Comparison of ENCODE assay signal across 17 cellular contexts in the genomic region with DNA sequence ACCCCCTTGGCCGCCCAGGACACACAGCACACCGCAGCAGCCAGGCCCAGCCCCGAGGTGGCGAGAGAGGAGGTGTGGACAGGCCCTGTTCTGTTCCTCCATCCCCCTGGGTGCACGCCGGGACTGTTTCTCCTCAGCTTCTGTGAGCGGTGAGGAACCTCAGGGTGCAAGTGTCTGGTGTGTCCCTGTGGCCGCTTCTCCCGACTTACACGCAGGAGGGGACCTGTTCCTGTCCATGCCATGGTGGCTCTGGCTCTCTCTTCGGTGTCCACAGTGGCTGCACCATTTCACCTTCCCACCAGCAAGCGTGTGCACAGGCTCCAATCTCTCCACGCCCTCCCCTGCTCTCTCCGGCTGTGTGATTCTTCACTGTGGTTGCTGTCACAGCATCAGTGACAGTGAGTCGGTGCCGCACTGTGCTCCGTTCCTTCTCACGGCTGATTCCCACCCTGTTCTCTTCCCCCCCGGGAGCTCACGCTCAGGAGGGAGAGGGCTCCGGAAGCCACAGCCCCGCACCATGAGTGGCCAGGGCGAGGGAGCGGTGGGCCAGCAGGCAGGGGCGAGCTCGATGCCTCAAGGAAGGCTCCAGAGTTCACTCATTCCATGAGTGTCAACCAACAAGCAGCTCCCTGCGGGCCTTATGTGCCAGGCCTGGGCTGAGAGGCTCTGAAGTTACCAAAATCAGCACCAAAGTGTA. TPM values are rescaled to one million over a fixed set of nuclear protein-coding genes. Genes with fewer than 3 reads are reported as not detected.
A peak's percentile ranks its signal among the peaks of the same experiment; 100 is the strongest.
DNase-seq lines count a peak whose midpoint lies in the region; ATAC-seq and TF ChIP-seq lines count a peak whose summit lies in the region.
"Had no signal": no experiment of that assay in that cellular context is flagged by ENCODE, and none has a peak within 500 bp of the region (broad histone marks: within the 10 kb centered on the region; RNA-seq: fewer than 3 reads in every experiment).

No MANE protein-coding gene starts in this region.

- H3K27me3 ChIP-seq in breast epithelium (no peaks in the 10 kb centered on the region), gastroesophageal sphincter (no peaks in the 10 kb centered on the region), vagina (no peaks in the 10 kb centered on the region)
- H3K27me3 ChIP-seq: suprapubic skin had no signal

- H3K4me3 Mint-ChIP-seq in MCF 10A (ENCODE audit: unreplicated experiment): no peak overlapping the region
- H3K4me3 Mint-ChIP-seq: activated CD4-positive, alpha-beta T cell treated with anti-CD3 and anti-CD28 coated beads, Interleukin-2, amount 10 ng/mL, durations not matched to agents 24 days and 14 days; memory B cell; T-cell had no signal

- CTCF ChIA-PET in MCF 10A (lab: Yijun Ruan, JAX): interaction anchor here (0.6 to 4.6 kb wide), 28 partner anchors 8 to 1683 kb away, joined by 3 to 56 read pairs (median 4); no protein-coding TSS in a partner anchor

- H3K36me3 ChIP-seq in breast epithelium (no peaks in the 10 kb centered on the region), gastroesophageal sphincter (no peaks in the 10 kb centered on the region), vagina (no peaks in the 10 kb centered on the region)
- H3K36me3 ChIP-seq: cardiac muscle cell, prostate gland, suprapubic skin had no signal

- POLR2A ChIA-PET in MCF 10A (lab: Yijun Ruan, JAX): interaction anchor here (0.6 to 0.7 kb wide), 2 partner anchors 18 kb away, joined by 3 to 4 read pairs; no protein-coding TSS in a partner anchor

- no peak overlapping the region for H3K27ac Mint-ChIP-seq in MCF 10A (ENCODE audit: low read depth, unreplicated experiment)
- H3K27ac Mint-ChIP-seq: T-cell had no signal

- no peak for TF ChIP-seq POLR2A in breast epithelium (IDR thresholded peaks at IDR 0.05)
- no peak for TF ChIP-seq POLR2A in gastroesophageal sphincter (IDR thresholded peaks at IDR 0.05)
- TF ChIP-seq POLR2A in vagina (IDR thresholded peaks at IDR 0.05): no peak

- intact Hi-C loops in breast epithelium (cut with DNase I; ENCODE audit: low total_unique reads): loop anchor here (10.0 kb wide), 2 partner anchors 299 to 1399 kb away; a partner anchor contains a TSS
- intact Hi-C loops in MCF 10A (cut with micrococcal nuclease): no loop called here
- intact Hi-C loops in posterior vena cava (cut with DNase I): loop anchor here in 1 of 2 donors (5.0 kb wide), 1 partner anchor 317 kb away; no protein-coding TSS in a partner anchor
- intact Hi-C loops in vagina (cut with DNase I): loop anchor here (10.0 kb wide), 1 partner anchor 299 kb away; a partner anchor contains a TSS

- H3K4me1 ChIP-seq in breast epithelium (peaks cover 6 to 9% of the 10 kb centered on the region in 2 donors), gastroesophageal sphincter (peaks cover 0 to 63% (median 39%) of the 10 kb centered on the region in 3 donors), vagina (peaks cover 41% of the 10 kb centered on the region)
- H3K4me1 ChIP-seq: Caco-2 had no signal

- no TSS peak for BruUV-seq in MCF 10A (replicated peaks; lab: Mats Ljungman, UMichigan)

- H3K9me3 Mint-ChIP-seq in MCF 10A (ENCODE audit: unreplicated experiment): peaks cover 10% of the 10 kb centered on the region
- H3K9me3 Mint-ChIP-seq: activated CD4-positive, alpha-beta T cell treated with anti-CD3 and anti-CD28 coated beads, Interleukin-2, amount 10 ng/mL, durations not matched to agents 24 days and 14 days; T-cell had no signal

- H3K4me1 Mint-ChIP-seq in MCF 10A (ENCODE audit: insufficient read depth, unreplicated experiment): no peaks in the 10 kb centered on the region
- H3K4me1 Mint-ChIP-seq: activated CD4-positive, alpha-beta T cell treated with anti-CD3 and anti-CD28 coated beads, Interleukin-2, amount 10 ng/mL, durations not matched to agents 24 days and 14 days had no signal

- no peak for ATAC-seq in gastroesophageal sphincter
- ATAC-seq in GM19328 (IDR thresholded peaks at IDR 0.05; ENCODE audit: unreplicated experiment): no peak

- WGBS in gastroesophageal sphincter (ENCODE audit: low coverage in 1 of 2), 2 donors: 0 to 88% methylated on average over 1 to 6 of the region's 27 CpGs

- no peak for TF ChIP-seq EP300 in gastroesophageal sphincter (IDR thresholded peaks at IDR 0.05)

- no peak for TF ChIP-seq CTCF in breast epithelium (IDR thresholded peaks at IDR 0.05)
- TF ChIP-seq CTCF in MCF 10A (IDR thresholded peaks at IDR 0.05; ENCODE audit: unreplicated experiment): no peak
- no peak for TF ChIP-seq CTCF in gastroesophageal sphincter (IDR thresholded peaks at IDR 0.05)
- TF ChIP-seq CTCF in vagina (IDR thresholded peaks at IDR 0.05): no peak

- peaks cover 7% of the 10 kb centered on the region for H3K36me3 Mint-ChIP-seq in MCF 10A (ENCODE audit: insufficient read depth, unreplicated experiment)
- H3K36me3 Mint-ChIP-seq: memory B cell, T-cell had no signal

- no peaks in the 10 kb centered on the region for H3K27me3 Mint-ChIP-seq in MCF 10A (ENCODE audit: insufficient read depth, unreplicated experiment)

- H3K9me3 ChIP-seq in breast epithelium (no peaks in the 10 kb centered on the region), gastroesophageal sphincter (no peaks in the 10 kb centered on the region), vagina (no peaks in the 10 kb centered on the region)
- H3K9me3 ChIP-seq: Caco-2, prostate gland, suprapubic skin had no signal

- H3K27ac ChIP-seq in breast epithelium (peak overlapping the region; percentile 70 to 75), gastroesophageal sphincter (peak overlapping the region in 3 of 4 donors; percentile 74 to 84 (median 78)), vagina (peak overlapping the region; percentile 82)
- H3K27ac ChIP-seq: cardiac muscle cell, epithelial cell of prostate had no signal

- H3K4me3 ChIP-seq in breast epithelium (no peak overlapping the region), gastroesophageal sphincter (no peak overlapping the region), vagina (no peak overlapping the region)
- H3K4me3 ChIP-seq: cardiac muscle cell, prostate gland, suprapubic skin had no signal

- DNase-seq in breast epithelium (ENCODE audit: low spot score in 2 of 2): no peak
- no peak for DNase-seq in MCF 10A (ENCODE audit: unreplicated experiment)
- DNase-seq in posterior vena cava (ENCODE audit: low spot score): peak; percentile 74
- no peak for DNase-seq in vagina (ENCODE audit: extremely low spot score in 2 of 2)
- no peak for DNase-seq in stimulated activated CD4-positive, alpha-beta T cell treated with anti-CD3 and anti-CD28 coated beads, Interleukin-15, amount 100 ng/mL, for 24 hours
- no peak for DNase-seq in activated T-cell treated with anti-CD3 and anti-CD28 coated beads for 4 hours
- DNase-seq: NCI-H2081 treated with DMSO at 0.1 percent for 48 hours had no signal

RNA-seq across cellular contexts. Expression of a gene that starts 18.6 kb away (rescaled TPM):
- total RNA-seq in breast epithelium (1 to 10 TPM in 2 of 3 donors, not detected in 1; 2.2 to 2.9 TPM), MCF 10A (2022) (0.28 and 0.39 TPM in 2 replicates), gastroesophageal sphincter (1 to 10 TPM in 1 of 4 donors, not detected in 3; 1.2 TPM), posterior vena cava (not detected), vagina (7.1 TPM)
- total RNA-seq: activated CD4-positive, alpha-beta T cell treated with anti-CD3 and anti-CD28 coated beads, Interleukin-2, amount 10 ng/mL, durations not matched to agents 24 days and 14 days; cardiac muscle cell had no signal
